Comparison of ENCODE assay signal across 20 cellular contexts in genomic region chr2:199278099-199278498, GRCh38.
A peak's percentile ranks its signal among the peaks of the same experiment; 100 is the strongest.
DNase-seq lines count a peak whose midpoint lies in the region; ATAC-seq and TF ChIP-seq lines count a peak whose summit lies in the region.
"Had no signal": no experiment of that assay in that cellular context is flagged by ENCODE, and none has a peak within 500 bp of the region (broad histone marks: within the 10 kb centered on the region; RNA-seq: fewer than 3 reads in every experiment).

No MANE protein-coding gene starts in this region.

- H3K4me1 ChIP-seq in mucosa of descending colon (ENCODE audit: low read depth), result no peaks in the 10 kb centered on the region
- no peaks in the 10 kb centered on the region for H3K4me1 ChIP-seq in effector memory CD4-positive, alpha-beta T cell (ENCODE audit: control insufficient read depth, insufficient read depth, low read length, poor library complexity, severe bottlenecking)
- H3K4me1 ChIP-seq: body of pancreas, lower lobe of right lung, right lobe of liver had no signal

- ATAC-seq in HG03442 (IDR thresholded peaks at IDR 0.05; ENCODE audit: unreplicated experiment) (no peak), mucosa of descending colon (no peak)
- ATAC-seq: activated CD8-positive, alpha-beta T cell treated with anti-CD3 and anti-CD28 coated beads, Interleukin-2, amount 10 ng/mL, durations not matched to agents 7 days and 5 days; activated T-cell treated with anti-CD3 and anti-CD28 coated beads, Interleukin-2, amount 50 U/mL, for 4 hours; body of pancreas; lower lobe of right lung; right lobe of liver; stimulated activated naive CD8-positive, alpha-beta T cell treated with anti-CD3 and anti-CD28 coated beads, Interleukin-15, amount 100 ng/mL, for 72 hours had no signal

- H3K27me3 ChIP-seq in MG63, result no peaks in the 10 kb centered on the region
- no peaks in the 10 kb centered on the region for H3K27me3 ChIP-seq in effector memory CD4-positive, alpha-beta T cell (replicated peaks; ENCODE audit: control insufficient read depth, insufficient read depth, low read length, poor library complexity, severe bottlenecking)
- H3K27me3 ChIP-seq: body of pancreas, hepatocyte, right lobe of liver had no signal

- H3K27ac ChIP-seq in effector memory CD4-positive, alpha-beta T cell (ENCODE audit: insufficient read depth, low read length, poor library complexity, severe bottlenecking), result no peak overlapping the region
- H3K27ac ChIP-seq: body of pancreas, hepatocyte, lower lobe of right lung, right lobe of liver had no signal

- TF ChIP-seq CTCF in mucosa of descending colon (IDR thresholded peaks at IDR 0.05), result no peak

- peaks cover 2% of the 10 kb centered on the region for H3K36me3 ChIP-seq in MG63
- no peaks in the 10 kb centered on the region for H3K36me3 ChIP-seq in mucosa of descending colon (ENCODE audit: low read depth)
- H3K36me3 ChIP-seq in effector memory CD4-positive, alpha-beta T cell (ENCODE audit: control insufficient read depth, insufficient read depth, low read length), result no peaks in the 10 kb centered on the region
- H3K36me3 ChIP-seq: lower lobe of right lung, right lobe of liver had no signal

- intact Hi-C loops in mucosa of descending colon (cut with DNase I, micrococcal nuclease), result no loop called here

- peak; percentile 4 for DNase-seq in EL
- peak; percentile 57 for DNase-seq in MG63
- peak; percentile 95 for DNase-seq in astrocyte of the hippocampus (ENCODE audit: low read depth, low spot score)
- DNase-seq in kidney tubule cell (ENCODE audit: low spot score), result peak; percentile 40
- no peak for DNase-seq in mucosa of descending colon
- DNase-seq in effector memory CD4-positive, alpha-beta T cell, result no peak
- DNase-seq in stimulated activated CD4-positive, alpha-beta T cell treated with anti-CD3 and anti-CD28 coated beads, Interleukin-4, amount 100 ng/mL, for 4 hours, result no peak
- DNase-seq: activated B cell treated with CpG ODN at 0.5 μM for 24 hours; activated CD8-positive, alpha-beta T cell treated with anti-CD3 and anti-CD28 coated beads, Interleukin-2, amount 10 ng/mL, durations not matched to agents 7 days and 5 days; activated naive CD4-positive, alpha-beta T cell treated with anti-CD3 and anti-CD28 coated beads, Interleukin-2, amount 10 ng/mL, durations not matched to agents 7 days and 5 days; activated T-cell treated with anti-CD3 and anti-CD28 coated beads, Interleukin-2, amount 50 U/mL, for 4 hours; AML-193; body of pancreas; cortex of kidney; lower lobe of right lung; right lobe of liver; stimulated activated naive CD8-positive, alpha-beta T cell treated with anti-CD3 and anti-CD28 coated beads, Interleukin-15, amount 100 ng/mL, for 72 hours; trophoblast cell had no signal

- H3K9me3 ChIP-seq in MG63, result no peaks in the 10 kb centered on the region
- no peaks in the 10 kb centered on the region for H3K9me3 ChIP-seq in mucosa of descending colon
- H3K9me3 ChIP-seq in effector memory CD4-positive, alpha-beta T cell (ENCODE audit: control insufficient read depth, low read length), result no peaks in the 10 kb centered on the region
- H3K9me3 ChIP-seq: body of pancreas, lower lobe of right lung, right lobe of liver had no signal

- no peak overlapping the region for H3K4me3 ChIP-seq in MG63
- H3K4me3 ChIP-seq in mucosa of descending colon, result no peak overlapping the region
- no peak overlapping the region for H3K4me3 ChIP-seq in effector memory CD4-positive, alpha-beta T cell (ENCODE audit: insufficient read depth, low read depth, low read length, poor library complexity, severe bottlenecking)
- H3K4me3 ChIP-seq: body of pancreas, hepatocyte, lower lobe of right lung, right lobe of liver had no signal

Comparison
In these comparisons a context has a peak if more than half of its experiments do, and no peak if none do; other contexts are left out.
1. DNase-seq: peak in EL (single experiment), MG63 (single experiment), astrocyte of the hippocampus (single experiment) and kidney tubule cell (single experiment); none in mucosa of descending colon (0 of 3), effector memory CD4-positive, alpha-beta T cell (0 of 3) and stimulated activated CD4-positive, alpha-beta T cell treated with anti-CD3 and anti-CD28 coated beads, Interleukin-4, amount 100 ng/mL, for 4 hours (0 of 2).